ENCODE assay signal across 16 cellular contexts in the genomic region with DNA sequence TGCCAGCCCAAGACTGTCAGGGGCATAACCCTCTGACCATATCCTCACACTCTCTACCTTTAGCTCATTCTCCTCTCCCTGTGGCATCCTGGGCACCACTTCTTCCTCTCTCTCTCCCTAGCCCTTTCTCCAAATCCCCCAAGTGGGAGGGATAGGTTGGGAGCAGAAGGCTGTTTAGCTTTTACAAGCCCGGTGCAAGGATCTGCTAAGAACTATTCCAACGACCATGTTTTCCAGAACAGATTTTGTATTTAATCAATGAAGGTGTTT. TPM values are rescaled to one million over a fixed set of nuclear protein-coding genes. Genes with fewer than 3 reads are reported as not detected.
A peak's percentile ranks its signal among the peaks of the same experiment; 100 is the strongest.
DNase-seq lines count a peak whose midpoint lies in the region; ATAC-seq and TF ChIP-seq lines count a peak whose summit lies in the region.
"Had no signal": no experiment of that assay in that cellular context is flagged by ENCODE, and none has a peak within 500 bp of the region (broad histone marks: within the 10 kb centered on the region; RNA-seq: fewer than 3 reads in every experiment).

No MANE protein-coding gene starts in this region.

- H3K4me3 ChIP-seq in AG10803 (ENCODE audit: low read length) (no peak overlapping the region), IMR-90 (ENCODE audit: insufficient read depth, low read depth, low read length) (no peak overlapping the region), adipocyte (ENCODE audit: low read length) (no peak overlapping the region), neural progenitor cell (no peak overlapping the region)

- H3K9me3 ChIP-seq in IMR-90 (ENCODE audit: control insufficient read depth, insufficient read depth, low read length): no peaks in the 10 kb centered on the region
- H3K9me3 ChIP-seq in adipocyte (ENCODE audit: control insufficient read depth, low read length): no peaks in the 10 kb centered on the region
- no peaks in the 10 kb centered on the region for H3K9me3 ChIP-seq in neural progenitor cell (ENCODE audit: low read depth)
- H3K9me3 ChIP-seq: Caco-2 had no signal

- H3K14ac ChIP-seq in IMR-90 (replicated peaks; ENCODE audit: low read depth, low read length): no peak overlapping the region

- no peaks in the 10 kb centered on the region for H3K79me2 ChIP-seq in neural progenitor cell (ENCODE audit: low read depth)

- no peak overlapping the region for H3K4ac ChIP-seq in IMR-90 (ENCODE audit: low read depth, low read length)

- no peak for TF ChIP-seq POLR2A in IMR-90 (IDR thresholded peaks at IDR 0.05; ENCODE audit: low read depth, low read length)

- peaks cover 13% of the 10 kb centered on the region for H3K27me3 ChIP-seq in IMR-90 (ENCODE audit: control insufficient read depth, insufficient read depth, low read length)
- H3K27me3 ChIP-seq in adipocyte (replicated peaks; ENCODE audit: control insufficient read depth, insufficient read depth, low read length): no peaks in the 10 kb centered on the region
- H3K27me3 ChIP-seq in neural progenitor cell: no peaks in the 10 kb centered on the region

- H3K27ac Mint-ChIP-seq in neural progenitor cell (peak overlapping the region; percentile 47), CD14-positive monocyte (peak overlapping the region in 1 of 7 donors; percentile 5)
- H3K27ac Mint-ChIP-seq: B cell had no signal

- dilution Hi-C loops in IMR-90 (cut with HindIII; ENCODE audit: low sequenced_read_pairs, unreplicated experiment): no loop called here

- H3F3A ChIP-seq in neural progenitor cell (ENCODE audit: low read depth): no peaks in the 10 kb centered on the region

- H3K27me3 Mint-ChIP-seq in neural progenitor cell (ENCODE audit: insufficient read depth, low read depth) (peaks cover 4% of the 10 kb centered on the region), CD14-positive monocyte (ENCODE audit: low read depth in 3 of 3) (peaks cover 2 to 6% (median 3%) of the 10 kb centered on the region in 3 donors)
- H3K27me3 Mint-ChIP-seq: B cell had no signal

- WGBS in IMR-90 (ENCODE audit: extremely low coverage in 2 of 2, insufficient read length in 1 of 2), 2 experiments: no CpG with 5 or more reads among the region's 2 CpGs

- in situ Hi-C loops in IMR-90 (cut with MboI; ENCODE audit: low sequenced_read_pairs): no loop called here

- H3K9me3 Mint-ChIP-seq in neural progenitor cell (no peaks in the 10 kb centered on the region), CD14-positive monocyte (peaks cover 0 to 2% (median 0%) of the 10 kb centered on the region in 7 donors)

- no peak overlapping the region for H2AK5ac ChIP-seq in IMR-90 (ENCODE audit: low read depth, low read length)

- no peak overlapping the region for H3K23ac ChIP-seq in IMR-90 (ENCODE audit: low read depth, low read length)

- H3K4me1 ChIP-seq in IMR-90 (ENCODE audit: control insufficient read depth, insufficient read depth, low read length): no peaks in the 10 kb centered on the region; the same call in 1 of the 2 replicates
- peaks cover 22% of the 10 kb centered on the region for H3K4me1 ChIP-seq in adipocyte (ENCODE audit: control insufficient read depth, insufficient read depth, low read length)
- no peaks in the 10 kb centered on the region for H3K4me1 ChIP-seq in neural progenitor cell
- H3K4me1 ChIP-seq: Caco-2 had no signal

- H4K20me1 ChIP-seq in IMR-90 (ENCODE audit: insufficient read depth, low read length): no peaks in the 10 kb centered on the region
- no peaks in the 10 kb centered on the region for H4K20me1 ChIP-seq in neural progenitor cell (ENCODE audit: low read depth)

- H2AK9ac ChIP-seq in IMR-90 (replicated peaks; ENCODE audit: low read depth, low read length, poor library complexity): no peak overlapping the region

- no peak overlapping the region for H2BK15ac ChIP-seq in IMR-90 (ENCODE audit: low read depth, low read length)

- H2AFZ ChIP-seq in IMR-90 (replicated peaks; ENCODE audit: low read length, poor library complexity) (no peak overlapping the region), neural progenitor cell (replicated peaks) (no peak overlapping the region)

- POLR2A ChIA-PET in IMR-90 (lab: Charles Lee; ENCODE audit: unreplicated experiment): no interaction called here

- no peaks in the 10 kb centered on the region for H3K9me1 ChIP-seq in IMR-90 (ENCODE audit: insufficient read depth, low read length)

- H3K4me3 Mint-ChIP-seq in neural progenitor cell (no peak overlapping the region), CD14-positive monocyte (no peak overlapping the region)
- H3K4me3 Mint-ChIP-seq: B cell; CD4-positive, CD25-positive, alpha-beta regulatory T cell had no signal

- ATAC-seq in IMR-90 (ENCODE audit: low read depth) (peak; percentile 36), GM19395 (IDR thresholded peaks at IDR 0.05; ENCODE audit: unreplicated experiment) (no peak)

- BruUV-seq in IMR-90 (replicated peaks; lab: Mats Ljungman, UMichigan): no TSS peak

- H3K4me1 Mint-ChIP-seq in neural progenitor cell (peaks cover 9% of the 10 kb centered on the region), CD14-positive monocyte (peaks cover 25% of the 10 kb centered on the region)
- H3K4me1 Mint-ChIP-seq: B cell had no signal

- no peak overlapping the region for H3K4me2 ChIP-seq in IMR-90 (ENCODE audit: low read depth, low read length)
- H3K4me2 ChIP-seq in neural progenitor cell: no peak overlapping the region

- H4K5ac ChIP-seq in IMR-90 (ENCODE audit: low read depth, low read length): no peak overlapping the region

- no peak for TF ChIP-seq RAD21 in IMR-90 (IDR thresholded peaks at IDR 0.05; ENCODE audit: low read length)

- intact Hi-C loops in IMR-90 (cut with micrococcal nuclease): loop anchor here (5.0 kb wide), 1 partner anchor 45 kb away; no protein-coding TSS in a partner anchor
- intact Hi-C loops in CD14-positive monocyte (cut with micrococcal nuclease): no loop called here

- CTCF ChIA-PET in IMR-90 (lab: Yijun Ruan, JAX): interaction anchor here (0.5 to 1.3 kb wide), 2 partner anchors 9 to 19 kb away, joined by 3 read pairs; no protein-coding TSS in a partner anchor

- no peak overlapping the region for H3K9ac ChIP-seq in IMR-90 (ENCODE audit: low read depth, low read length)
- H3K9ac ChIP-seq in adipocyte (ENCODE audit: low read length): peak overlapping the region; percentile 27
- H3K9ac ChIP-seq in neural progenitor cell: no peak overlapping the region

- H3K27ac ChIP-seq in IMR-90 (ENCODE audit: insufficient read depth, low read length) (no peak overlapping the region), neural progenitor cell (no peak overlapping the region)
- H3K27ac ChIP-seq: RWPE1 had no signal

- TF ChIP-seq CTCF in AG10803 (conservative IDR thresholded peaks at IDR 0.05; ENCODE audit: low read length) (0 out of 2 replicates have a peak, but pooled peaks have one; percentile 4), IMR-90 (conservative IDR thresholded peaks at IDR 0.05; ENCODE audit: low read depth, low read length) (no peak), neural progenitor cell (IDR thresholded peaks at IDR 0.05) (no peak), CD14-positive monocyte (IDR thresholded peaks at IDR 0.05) (no peak)

- no peak overlapping the region for H4K91ac ChIP-seq in IMR-90 (ENCODE audit: insufficient read depth, low read depth, low read length)

- no peak overlapping the region for H4K8ac ChIP-seq in IMR-90 (ENCODE audit: low read depth in 2 of 2, low read length in 2 of 2)

- H2BK120ac ChIP-seq in IMR-90 (ENCODE audit: low read depth, low read length): no peak overlapping the region

- H3K56ac ChIP-seq in IMR-90 (ENCODE audit: extremely low read depth, insufficient read depth, low read length): no peak overlapping the region

- H3K79me1 ChIP-seq in IMR-90 (ENCODE audit: low read depth in 1 of 2, low read length in 2 of 2): no peaks in the 10 kb centered on the region

- no peak overlapping the region for H2BK5ac ChIP-seq in IMR-90 (ENCODE audit: low read depth, low read length, poor library complexity, severe bottlenecking)

- no peak overlapping the region for H3K18ac ChIP-seq in IMR-90 (ENCODE audit: low read depth, low read length)

- H3K36me3 ChIP-seq in IMR-90 (ENCODE audit: control insufficient read depth, insufficient read depth, low read length): no peaks in the 10 kb centered on the region
- H3K36me3 ChIP-seq in adipocyte (ENCODE audit: control insufficient read depth, insufficient read depth, low read length, severe bottlenecking): no peaks in the 10 kb centered on the region
- H3K36me3 ChIP-seq in neural progenitor cell: no peaks in the 10 kb centered on the region

- DNase-seq in AG10803 (ENCODE audit: low read depth) (no peak), IMR-90 (no peak), adipocyte (ENCODE audit: low read depth) (no peak), neural progenitor cell (ENCODE audit: low spot score) (no peak), putamen (ENCODE audit: low spot score) (no peak), CD14-positive monocyte (ENCODE audit: low spot score) (no peak)
- no peak for DNase-seq in activated CD8-positive, alpha-beta memory T cell treated with anti-CD3 and anti-CD28 coated beads for 24 hours
- DNase-seq: Caco-2; CD4-positive, CD25-positive, alpha-beta regulatory T cell; KBM-7; NCI-H1105; NCI-H2107; NCI-H774 had no signal

- H2BK20ac ChIP-seq in IMR-90 (ENCODE audit: low read depth, low read length): no peak overlapping the region

- no peaks in the 10 kb centered on the region for H3K36me3 Mint-ChIP-seq in neural progenitor cell
- H3K36me3 Mint-ChIP-seq in CD14-positive monocyte: no peaks in the 10 kb centered on the region
- H3K36me3 Mint-ChIP-seq: CD4-positive, CD25-positive, alpha-beta regulatory T cell had no signal

TF ChIP-seq in IMR-90, 13 proteins besides CTCF, POLR2A, EP300 and RAD21 (continues in another document):
- TF ChIP-seq CHD1 (IDR thresholded peaks at IDR 0.05; ENCODE audit: low read depth, low read length) (no peak), MAFK (IDR thresholded peaks at IDR 0.05; ENCODE audit: low read depth, low read length) (no peak), CEBPB (IDR thresholded peaks at IDR 0.05; ENCODE audit: low read depth, low read length) (no peak), BHLHE40 (IDR thresholded peaks at IDR 0.05; ENCODE audit: low read depth, low read length) (no peak), RFX5 (IDR thresholded peaks at IDR 0.05; ENCODE audit: low read depth, low read length) (no peak), ELK1 (IDR thresholded peaks at IDR 0.05; ENCODE audit: borderline replicate concordance, low read depth, low read length) (no peak)

RNA-seq across cellular contexts. Expression of gene RBM15, which starts 47.2 kb away (rescaled TPM):
- 31.7 and 32.2 TPM in 2 replicates for total RNA-seq in IMR-90 (2012; rRNA removed)
- 6.2 and 6.3 TPM in 2 replicates for polyA plus RNA-seq in IMR-90 (2012; rRNA removed)
- polyA plus RNA-seq in IMR-90 (2012; cell fraction: cytosol; rRNA removed): 3.9 and 4.2 TPM in 2 replicates
- polyA plus RNA-seq in IMR-90 (2012; cell fraction: nucleus; rRNA removed; ENCODE audit: low replicate concordance): 6.3 and 7.4 TPM in 2 replicates
- total RNA-seq in neural progenitor cell (ENCODE audit: low replicate concordance): 66.9 and 83.7 TPM in 2 replicates
- 1 to 10 TPM; 6.7 to 7.5 TPM for polyA plus RNA-seq in CD14-positive monocyte
